Comparison of ENCODE assay signal across 10 cellular contexts in genomic region chr2:71330585-71331330, GRCh38. TPM values are rescaled to one million over a fixed set of nuclear protein-coding genes. Genes with fewer than 3 reads are reported as not detected.
DNase-seq lines count a peak whose midpoint lies in the region; ATAC-seq, FAIRE-seq and TF ChIP-seq lines count a peak whose summit lies in the region.
"Had no signal": no experiment of that assay in that cellular context is flagged by ENCODE, and none has a peak within 500 bp of the region (broad histone marks: within the 10 kb centered on the region; RNA-seq: fewer than 3 reads in every experiment).

No MANE protein-coding gene starts in this region.

- H3K4me3 ChIP-seq in A673 (ENCODE audit: low read depth, low read length, poor library complexity, severe bottlenecking) (peak overlapping the region; percentile 91), HL-60 (replicated peaks; ENCODE audit: insufficient read depth, low read length) (peak overlapping the region; percentile 39), astrocyte (ENCODE audit: insufficient read depth, low read depth, low read length) (peak overlapping the region; percentile 89)

- no peak overlapping the region for H2AFZ ChIP-seq in astrocyte (ENCODE audit: low read depth, low read length)

- H3K27me3 ChIP-seq in A673 (replicated peaks; ENCODE audit: insufficient read depth, low read depth, low read length, poor library complexity) (no peaks in the 10 kb centered on the region), HL-60 (ENCODE audit: insufficient read depth, poor library complexity, severe bottlenecking) (no peaks in the 10 kb centered on the region), astrocyte (ENCODE audit: insufficient read depth, low read length) (no peaks in the 10 kb centered on the region)

- no peaks in the 10 kb centered on the region for H3K36me3 ChIP-seq in A673 (ENCODE audit: insufficient read depth, low read length, poor library complexity, severe bottlenecking)
- no peaks in the 10 kb centered on the region for H3K36me3 ChIP-seq in astrocyte (ENCODE audit: insufficient read depth, low read length)

- H3K27ac ChIP-seq in A673 (ENCODE audit: low read depth, low read length, poor library complexity, severe bottlenecking) (no peak overlapping the region), HL-60 (replicated peaks) (0 out of 2 replicates have a peak overlapping the region, but pooled peaks have one; percentile 2), astrocyte (ENCODE audit: low read depth, low read length) (no peak overlapping the region)

- FAIRE-seq in astrocyte (lab: Jason Lieb, UNC), result no peak
- FAIRE-seq: G401.6 had no signal

- H3K79me2 ChIP-seq in astrocyte (ENCODE audit: insufficient read depth, low read length), result peaks cover 42% of the 10 kb centered on the region

- no peak overlapping the region for H3K27ac Mint-ChIP-seq in astrocyte (ENCODE audit: unreplicated experiment)
- peak overlapping the region; percentile 96 to 99 for H3K27ac Mint-ChIP-seq in natural killer cell

- H3K27me3 Mint-ChIP-seq in astrocyte (ENCODE audit: low read depth, unreplicated experiment), result no peaks in the 10 kb centered on the region
- peaks cover 0 to 3% of the 10 kb centered on the region in 2 donors for H3K27me3 Mint-ChIP-seq in natural killer cell (ENCODE audit: low read depth in 2 of 2)

- no TSS peak for BruUV-seq in A673 (replicated peaks; lab: Mats Ljungman, UMichigan)

- H4K20me1 ChIP-seq in astrocyte (ENCODE audit: insufficient read depth, low read length), result peaks cover 34% of the 10 kb centered on the region

- TF ChIP-seq CTCF in A673 (conservative IDR thresholded peaks at IDR 0.05; ENCODE audit: low read depth, low read length), result no peak
- TF ChIP-seq CTCF in HL-60 (IDR thresholded peaks at IDR 0.05; ENCODE audit: insufficient read depth, low read length), result no peak
- no peak for TF ChIP-seq CTCF in astrocyte (IDR thresholded peaks at IDR 0.05; ENCODE audit: insufficient read depth, low read depth, low read length)
- no peak for TF ChIP-seq CTCF in natural killer cell (IDR thresholded peaks at IDR 0.05)

- intact Hi-C loops in A673 (cut with micrococcal nuclease; ENCODE audit: unreplicated experiment) (no loop called here), natural killer cell (cut with micrococcal nuclease) (loop anchor here (5.0 kb wide), 2 partner anchors 38 to 263 kb away; partner anchors contain the start of gene NAGK)

- H3K4me1 Mint-ChIP-seq in astrocyte (ENCODE audit: low read depth, unreplicated experiment) (peaks cover 10% of the 10 kb centered on the region), natural killer cell (peaks cover 33 to 41% of the 10 kb centered on the region in 2 donors)

- no peaks in the 10 kb centered on the region for H3K36me3 Mint-ChIP-seq in astrocyte (ENCODE audit: low read depth, unreplicated experiment)
- peaks cover 6% of the 10 kb centered on the region for H3K36me3 Mint-ChIP-seq in natural killer cell

- peaks cover 15% of the 10 kb centered on the region for H3K4me1 ChIP-seq in A673 (ENCODE audit: insufficient read depth, low read length, poor library complexity, severe bottlenecking)
- no peaks in the 10 kb centered on the region for H3K4me1 ChIP-seq in astrocyte (ENCODE audit: insufficient read depth, low read length)

- H3K9me3 Mint-ChIP-seq in astrocyte (ENCODE audit: unreplicated experiment) (no peaks in the 10 kb centered on the region), natural killer cell (no peaks in the 10 kb centered on the region)

- POLR2A ChIA-PET in A673 (lab: Charles Lee; ENCODE audit: low non-redundant PET), result no interaction called here

- no peak for DNase-seq in A673 (ENCODE audit: low spot score)
- DNase-seq in HL-60 (ENCODE audit: low read depth in 1 of 2, low spot score in 1 of 2), result no peak
- DNase-seq in astrocyte (ENCODE audit: low read depth), result no peak
- no peak for DNase-seq in natural killer cell
- no peak for DNase-seq in NCI-H446 (lab: John Stamatoyannopoulos, UW)
- DNase-seq: NCI-H187 treated with DMSO at 0.1 percent for 48 hours had no signal

- CTCF ChIA-PET in A673 (lab: Charles Lee), result interaction anchor here (0.5 to 1.3 kb wide), 3 partner anchors 31 to 1009 kb away, joined by 4 to 8 read pairs (median 8); no protein-coding TSS in a partner anchor

- H3K4me3 Mint-ChIP-seq in astrocyte (ENCODE audit: unreplicated experiment) (peak overlapping the region; percentile 15), natural killer cell (peak overlapping the region; percentile 99)

- peak overlapping the region; percentile 95 for H3K4me2 ChIP-seq in astrocyte (ENCODE audit: low read length)

- peak; percentile 10 to 41 (median 40) for ATAC-seq in natural killer cell
- no peak for ATAC-seq in HG03135 (IDR thresholded peaks at IDR 0.05; ENCODE audit: unreplicated experiment)
- no peak for ATAC-seq in GM18502 (IDR thresholded peaks at IDR 0.05; ENCODE audit: poor library complexity, unreplicated experiment)
- no peak for ATAC-seq in HG03571 (IDR thresholded peaks at IDR 0.05; ENCODE audit: unreplicated experiment)

- H3K9me3 ChIP-seq in A673 (ENCODE audit: low read depth, low read length, poor library complexity, severe bottlenecking) (no peaks in the 10 kb centered on the region), astrocyte (ENCODE audit: insufficient read depth, low read depth, low read length) (no peaks in the 10 kb centered on the region)

- peak overlapping the region; percentile 98 for H3K9ac ChIP-seq in astrocyte (ENCODE audit: low read length)

RNA-seq across cellular contexts. Expression of gene ZNF638, which starts 0.8 kb away (rescaled TPM):
- total RNA-seq in A673 (2021) (113 and 126 TPM in 2 replicates), astrocyte (87.1 and 91.7 TPM in 2 replicates), natural killer cell (100 to 1,000 TPM; 104 to 126 (median 113) TPM)

Comparison
In these comparisons a context has a peak if more than half of its experiments do, and no peak if none do; other contexts are left out.
1. H3K4me3 ChIP-seq: peak in every context shown above with its lines; median percentile 91 in A673; 89 in astrocyte; 39 in HL-60.
2. ATAC-seq: peak in natural killer cell (3 of 3); none in HG03135 (single experiment), GM18502 (single experiment) and HG03571 (single experiment).